1 cellular context compared by ENCODE assay signal in genomic region chr1:40819101-40819500, GRCh38.
TF ChIP-seq lines count a peak whose summit lies in the region.

No MANE protein-coding gene starts in this region.

TF ChIP-seq in GM12878, 131 proteins besides CTCF, POLR2A, EP300 and RAD21 (continued from another document):
- TF ChIP-seq USF1 (IDR thresholded peaks at IDR 0.05; ENCODE audit: borderline replicate concordance, extremely low read length, insufficient read depth, low read depth, low read length): no peak
- TF ChIP-seq CEBPZ (IDR thresholded peaks at IDR 0.05; ENCODE audit: low read depth, low read length): no peak
TF ChIP-seq in GM12878: peak in this region for 0.
